Comparison of ENCODE assay signal across 1 cellular context in the genomic region with DNA sequence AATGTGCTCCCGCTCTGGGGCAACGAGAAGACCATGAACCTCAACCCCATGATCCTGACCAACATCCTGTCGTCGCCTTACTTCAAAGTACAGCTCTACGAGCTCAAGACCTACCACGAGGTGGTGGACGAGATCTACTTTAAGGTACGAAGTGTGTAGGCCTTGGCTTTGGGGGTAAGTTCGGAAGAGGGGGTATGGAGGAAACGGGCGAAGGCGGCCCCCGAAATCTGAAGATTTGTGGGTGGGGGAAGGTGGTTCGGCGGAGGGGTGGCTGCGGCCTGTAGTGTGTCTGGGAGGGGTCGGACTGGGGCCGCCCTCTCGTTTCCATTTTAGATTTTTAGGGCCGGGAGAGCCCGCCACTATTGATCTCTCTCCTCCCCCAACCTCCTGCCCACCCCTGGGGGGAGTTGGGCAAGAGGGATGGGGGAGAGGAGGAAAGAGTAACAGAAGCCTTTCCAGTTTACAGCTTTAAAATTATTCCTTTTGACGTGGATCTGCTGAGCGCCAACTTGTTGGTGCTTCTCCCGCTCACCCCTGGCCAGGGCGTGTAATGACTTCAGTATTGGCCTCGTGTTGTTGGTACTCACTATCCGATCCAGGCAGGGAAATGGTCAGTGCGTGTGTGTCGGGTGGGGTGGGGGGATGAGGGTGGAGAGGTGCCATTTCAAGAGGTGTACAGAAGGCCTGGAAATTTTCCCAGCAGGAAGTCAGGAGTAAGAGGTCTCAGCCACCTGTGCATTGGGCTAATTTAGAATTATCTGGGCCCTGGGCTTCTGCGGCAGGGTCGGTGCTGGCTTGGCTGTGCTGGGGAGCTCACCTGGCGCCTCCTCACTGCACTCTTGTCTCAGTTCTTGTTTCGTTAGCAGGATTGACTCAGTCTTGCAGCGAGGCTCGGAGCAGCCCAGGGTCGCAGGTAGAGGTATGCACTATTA.
TF ChIP-seq lines count a peak whose summit lies in the region.

No MANE protein-coding gene starts in this region.

TF ChIP-seq in H1, 55 proteins besides CTCF, POLR2A, EP300 and RAD21:
- 0 out of 2 replicates have a peak, but pooled peaks have one; percentile 39 for TF ChIP-seq TAF1 (IDR thresholded peaks at IDR 0.05; ENCODE audit: low read depth, low read length)
- TF ChIP-seq, protein P1, sequence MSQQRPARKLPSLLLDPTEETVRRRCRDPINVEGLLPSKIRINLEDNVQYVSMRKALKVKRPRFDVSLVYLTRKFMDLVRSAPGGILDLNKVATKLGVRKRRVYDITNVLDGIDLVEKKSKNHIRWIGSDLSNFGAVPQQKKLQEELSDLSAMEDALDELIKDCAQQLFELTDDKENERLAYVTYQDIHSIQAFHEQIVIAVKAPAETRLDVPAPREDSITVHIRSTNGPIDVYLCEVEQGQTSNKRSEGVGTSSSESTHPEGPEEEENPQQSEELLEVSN (IDR thresholded peaks at IDR 0.05), result no peak; the same call in 1 of the 2 replicates
- TF ChIP-seq SIX5 (IDR thresholded peaks at IDR 0.05; ENCODE audit: low read depth, low read length), result no peak
- TF ChIP-seq JUND (IDR thresholded peaks at IDR 0.05; ENCODE audit: low read length), result no peak
- no peak for TF ChIP-seq NANOG (IDR thresholded peaks at IDR 0.05; ENCODE audit: insufficient read depth, low read depth, low read length, poor library complexity, severe bottlenecking)
- no peak for TF ChIP-seq SAP30 (IDR thresholded peaks at IDR 0.05; ENCODE audit: insufficient read depth, insufficient replicate concordance, low read length)
- TF ChIP-seq NRF1 (IDR thresholded peaks at IDR 0.05; ENCODE audit: low read depth, low read length), result no peak
- TF ChIP-seq YY1 (IDR thresholded peaks at IDR 0.05; ENCODE audit: low read depth, low read length), result no peak
- TF ChIP-seq, protein P2, sequence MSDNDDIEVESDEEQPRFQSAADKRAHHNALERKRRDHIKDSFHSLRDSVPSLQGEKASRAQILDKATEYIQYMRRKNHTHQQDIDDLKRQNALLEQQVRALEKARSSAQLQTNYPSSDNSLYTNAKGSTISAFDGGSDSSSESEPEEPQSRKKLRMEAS (IDR thresholded peaks at IDR 0.05), result peak; percentile 61
- TF ChIP-seq, protein P3, sequence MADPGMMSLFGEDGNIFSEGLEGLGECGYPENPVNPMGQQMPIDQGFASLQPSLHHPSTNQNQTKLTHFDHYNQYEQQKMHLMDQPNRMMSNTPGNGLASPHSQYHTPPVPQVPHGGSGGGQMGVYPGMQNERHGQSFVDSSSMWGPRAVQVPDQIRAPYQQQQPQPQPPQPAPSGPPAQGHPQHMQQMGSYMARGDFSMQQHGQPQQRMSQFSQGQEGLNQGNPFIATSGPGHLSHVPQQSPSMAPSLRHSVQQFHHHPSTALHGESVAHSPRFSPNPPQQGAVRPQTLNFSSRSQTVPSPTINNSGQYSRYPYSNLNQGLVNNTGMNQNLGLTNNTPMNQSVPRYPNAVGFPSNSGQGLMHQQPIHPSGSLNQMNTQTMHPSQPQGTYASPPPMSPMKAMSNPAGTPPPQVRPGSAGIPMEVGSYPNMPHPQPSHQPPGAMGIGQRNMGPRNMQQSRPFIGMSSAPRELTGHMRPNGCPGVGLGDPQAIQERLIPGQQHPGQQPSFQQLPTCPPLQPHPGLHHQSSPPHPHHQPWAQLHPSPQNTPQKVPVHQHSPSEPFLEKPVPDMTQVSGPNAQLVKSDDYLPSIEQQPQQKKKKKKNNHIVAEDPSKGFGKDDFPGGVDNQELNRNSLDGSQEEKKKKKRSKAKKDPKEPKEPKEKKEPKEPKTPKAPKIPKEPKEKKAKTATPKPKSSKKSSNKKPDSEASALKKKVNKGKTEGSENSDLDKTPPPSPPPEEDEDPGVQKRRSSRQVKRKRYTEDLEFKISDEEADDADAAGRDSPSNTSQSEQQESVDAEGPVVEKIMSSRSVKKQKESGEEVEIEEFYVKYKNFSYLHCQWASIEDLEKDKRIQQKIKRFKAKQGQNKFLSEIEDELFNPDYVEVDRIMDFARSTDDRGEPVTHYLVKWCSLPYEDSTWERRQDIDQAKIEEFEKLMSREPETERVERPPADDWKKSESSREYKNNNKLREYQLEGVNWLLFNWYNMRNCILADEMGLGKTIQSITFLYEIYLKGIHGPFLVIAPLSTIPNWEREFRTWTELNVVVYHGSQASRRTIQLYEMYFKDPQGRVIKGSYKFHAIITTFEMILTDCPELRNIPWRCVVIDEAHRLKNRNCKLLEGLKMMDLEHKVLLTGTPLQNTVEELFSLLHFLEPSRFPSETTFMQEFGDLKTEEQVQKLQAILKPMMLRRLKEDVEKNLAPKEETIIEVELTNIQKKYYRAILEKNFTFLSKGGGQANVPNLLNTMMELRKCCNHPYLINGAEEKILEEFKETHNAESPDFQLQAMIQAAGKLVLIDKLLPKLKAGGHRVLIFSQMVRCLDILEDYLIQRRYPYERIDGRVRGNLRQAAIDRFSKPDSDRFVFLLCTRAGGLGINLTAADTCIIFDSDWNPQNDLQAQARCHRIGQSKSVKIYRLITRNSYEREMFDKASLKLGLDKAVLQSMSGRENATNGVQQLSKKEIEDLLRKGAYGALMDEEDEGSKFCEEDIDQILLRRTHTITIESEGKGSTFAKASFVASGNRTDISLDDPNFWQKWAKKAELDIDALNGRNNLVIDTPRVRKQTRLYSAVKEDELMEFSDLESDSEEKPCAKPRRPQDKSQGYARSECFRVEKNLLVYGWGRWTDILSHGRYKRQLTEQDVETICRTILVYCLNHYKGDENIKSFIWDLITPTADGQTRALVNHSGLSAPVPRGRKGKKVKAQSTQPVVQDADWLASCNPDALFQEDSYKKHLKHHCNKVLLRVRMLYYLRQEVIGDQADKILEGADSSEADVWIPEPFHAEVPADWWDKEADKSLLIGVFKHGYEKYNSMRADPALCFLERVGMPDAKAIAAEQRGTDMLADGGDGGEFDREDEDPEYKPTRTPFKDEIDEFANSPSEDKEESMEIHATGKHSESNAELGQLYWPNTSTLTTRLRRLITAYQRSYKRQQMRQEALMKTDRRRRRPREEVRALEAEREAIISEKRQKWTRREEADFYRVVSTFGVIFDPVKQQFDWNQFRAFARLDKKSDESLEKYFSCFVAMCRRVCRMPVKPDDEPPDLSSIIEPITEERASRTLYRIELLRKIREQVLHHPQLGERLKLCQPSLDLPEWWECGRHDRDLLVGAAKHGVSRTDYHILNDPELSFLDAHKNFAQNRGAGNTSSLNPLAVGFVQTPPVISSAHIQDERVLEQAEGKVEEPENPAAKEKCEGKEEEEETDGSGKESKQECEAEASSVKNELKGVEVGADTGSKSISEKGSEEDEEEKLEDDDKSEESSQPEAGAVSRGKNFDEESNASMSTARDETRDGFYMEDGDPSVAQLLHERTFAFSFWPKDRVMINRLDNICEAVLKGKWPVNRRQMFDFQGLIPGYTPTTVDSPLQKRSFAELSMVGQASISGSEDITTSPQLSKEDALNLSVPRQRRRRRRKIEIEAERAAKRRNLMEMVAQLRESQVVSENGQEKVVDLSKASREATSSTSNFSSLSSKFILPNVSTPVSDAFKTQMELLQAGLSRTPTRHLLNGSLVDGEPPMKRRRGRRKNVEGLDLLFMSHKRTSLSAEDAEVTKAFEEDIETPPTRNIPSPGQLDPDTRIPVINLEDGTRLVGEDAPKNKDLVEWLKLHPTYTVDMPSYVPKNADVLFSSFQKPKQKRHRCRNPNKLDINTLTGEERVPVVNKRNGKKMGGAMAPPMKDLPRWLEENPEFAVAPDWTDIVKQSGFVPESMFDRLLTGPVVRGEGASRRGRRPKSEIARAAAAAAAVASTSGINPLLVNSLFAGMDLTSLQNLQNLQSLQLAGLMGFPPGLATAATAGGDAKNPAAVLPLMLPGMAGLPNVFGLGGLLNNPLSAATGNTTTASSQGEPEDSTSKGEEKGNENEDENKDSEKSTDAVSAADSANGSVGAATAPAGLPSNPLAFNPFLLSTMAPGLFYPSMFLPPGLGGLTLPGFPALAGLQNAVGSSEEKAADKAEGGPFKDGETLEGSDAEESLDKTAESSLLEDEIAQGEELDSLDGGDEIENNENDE (IDR thresholded peaks at IDR 0.05; ENCODE audit: insufficient replicate concordance, low read length), result no peak
- peak in 1 of 2 experiments; percentile 32; a peak in 2 of 4 replicates for TF ChIP-seq SIN3A (conservative IDR thresholded peaks at IDR 0.05 in 1 of 2, IDR thresholded peaks at IDR 0.05 in 1 of 2; ENCODE audit: low read depth in 1 of 2, low read length in 2 of 2)
- peak; percentile 7 for TF ChIP-seq KDM4A (IDR thresholded peaks at IDR 0.05; ENCODE audit: low read depth, low read length, severe bottlenecking)
- no peak; the same call in 1 of the 2 replicates for TF ChIP-seq POLR2AphosphoS5 (IDR thresholded peaks at IDR 0.05; ENCODE audit: low read depth, low read length)
- TF ChIP-seq RNF2 (IDR thresholded peaks at IDR 0.05; ENCODE audit: borderline replicate concordance, low read depth, low read length, missing control alignments, poor library complexity, severe bottlenecking), result no peak
- TF ChIP-seq RFX5 (IDR thresholded peaks at IDR 0.05; ENCODE audit: borderline replicate concordance, low read depth, low read length), result no peak
- TF ChIP-seq SP4 (IDR thresholded peaks at IDR 0.05; ENCODE audit: low read length), result no peak
- TF ChIP-seq EZH2 (IDR thresholded peaks at IDR 0.05; ENCODE audit: low read depth, low read length, severe bottlenecking), result no peak
- peak; percentile 33; the same call in 1 of the 2 replicates for TF ChIP-seq TBP (IDR thresholded peaks at IDR 0.05; ENCODE audit: low read depth, low read length)
- TF ChIP-seq RBBP5 (IDR thresholded peaks at IDR 0.05; ENCODE audit: borderline replicate concordance, low read depth, low read length), result no peak
- TF ChIP-seq, protein P4, sequence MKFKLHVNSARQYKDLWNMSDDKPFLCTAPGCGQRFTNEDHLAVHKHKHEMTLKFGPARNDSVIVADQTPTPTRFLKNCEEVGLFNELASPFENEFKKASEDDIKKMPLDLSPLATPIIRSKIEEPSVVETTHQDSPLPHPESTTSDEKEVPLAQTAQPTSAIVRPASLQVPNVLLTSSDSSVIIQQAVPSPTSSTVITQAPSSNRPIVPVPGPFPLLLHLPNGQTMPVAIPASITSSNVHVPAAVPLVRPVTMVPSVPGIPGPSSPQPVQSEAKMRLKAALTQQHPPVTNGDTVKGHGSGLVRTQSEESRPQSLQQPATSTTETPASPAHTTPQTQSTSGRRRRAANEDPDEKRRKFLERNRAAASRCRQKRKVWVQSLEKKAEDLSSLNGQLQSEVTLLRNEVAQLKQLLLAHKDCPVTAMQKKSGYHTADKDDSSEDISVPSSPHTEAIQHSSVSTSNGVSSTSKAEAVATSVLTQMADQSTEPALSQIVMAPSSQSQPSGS (IDR thresholded peaks at IDR 0.05; ENCODE audit: low read length), result no peak
